8 cellular contexts compared by ENCODE assay signal in the genomic region with DNA sequence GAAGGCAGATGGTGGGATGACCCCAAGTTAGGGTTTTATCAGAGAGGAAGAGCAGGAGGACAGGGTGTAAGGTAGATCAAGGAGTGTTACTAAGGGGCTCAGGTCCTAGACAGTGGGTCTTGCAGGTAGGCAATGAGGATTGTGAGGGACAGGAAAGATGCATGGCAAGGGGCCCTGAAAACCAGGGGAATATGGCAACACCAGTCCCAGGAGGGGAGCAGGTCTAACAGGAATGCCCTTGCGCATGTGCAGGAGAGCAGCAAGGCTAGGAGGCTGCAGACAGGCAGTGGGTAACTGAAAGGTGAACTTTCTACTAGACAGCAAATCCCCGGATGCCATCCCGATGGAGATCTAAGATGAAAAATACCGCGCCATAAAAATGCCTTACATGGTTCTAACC.
"Had no signal": no experiment of that assay in that cellular context is flagged by ENCODE, and none has a peak within 500 bp of the region (broad histone marks: within the 10 kb centered on the region; RNA-seq: fewer than 3 reads in every experiment).

No MANE protein-coding gene starts in this region.

- H3K27ac ChIP-seq: HL-60, KMS-11 had no signal

- H3K27ac Mint-ChIP-seq: GM23338, H9 had no signal

- DNase-seq: H9, HCEC 1CT, IMR-90, KBM-7 had no signal

- ATAC-seq: GM23338, HepG2 had no signal

- H3K4me3 Mint-ChIP-seq: GM23338, H9 had no signal

- H3K4me3 ChIP-seq: GM23338 had no signal

- H3K4me1 Mint-ChIP-seq: GM23338, H9 had no signal
